1 cellular context compared by ENCODE assay signal in the genomic region with DNA sequence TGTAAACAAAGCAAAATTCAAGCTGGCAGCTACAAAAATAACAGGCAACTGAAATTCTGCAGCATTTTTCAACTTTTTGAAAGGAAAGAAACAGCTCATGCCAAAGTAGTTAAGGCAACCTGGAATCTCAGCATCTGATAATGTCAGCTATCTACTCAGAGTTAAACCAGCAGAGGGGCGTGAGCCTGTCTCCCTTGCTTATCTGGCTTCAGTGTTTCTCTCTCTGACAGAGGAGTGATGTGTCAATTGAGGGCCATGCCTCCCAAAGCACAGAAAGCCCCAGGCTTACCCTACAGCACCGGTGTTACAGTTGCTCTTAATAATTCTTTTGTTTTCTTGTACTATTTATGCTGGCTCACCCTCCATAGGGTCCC.
TF ChIP-seq lines count a peak whose summit lies in the region.

No MANE protein-coding gene starts in this region.

TF ChIP-seq in GM23338, 12 proteins besides CTCF, POLR2A, EP300 and RAD21 (continued from another document):
- TF ChIP-seq, protein P1, sequence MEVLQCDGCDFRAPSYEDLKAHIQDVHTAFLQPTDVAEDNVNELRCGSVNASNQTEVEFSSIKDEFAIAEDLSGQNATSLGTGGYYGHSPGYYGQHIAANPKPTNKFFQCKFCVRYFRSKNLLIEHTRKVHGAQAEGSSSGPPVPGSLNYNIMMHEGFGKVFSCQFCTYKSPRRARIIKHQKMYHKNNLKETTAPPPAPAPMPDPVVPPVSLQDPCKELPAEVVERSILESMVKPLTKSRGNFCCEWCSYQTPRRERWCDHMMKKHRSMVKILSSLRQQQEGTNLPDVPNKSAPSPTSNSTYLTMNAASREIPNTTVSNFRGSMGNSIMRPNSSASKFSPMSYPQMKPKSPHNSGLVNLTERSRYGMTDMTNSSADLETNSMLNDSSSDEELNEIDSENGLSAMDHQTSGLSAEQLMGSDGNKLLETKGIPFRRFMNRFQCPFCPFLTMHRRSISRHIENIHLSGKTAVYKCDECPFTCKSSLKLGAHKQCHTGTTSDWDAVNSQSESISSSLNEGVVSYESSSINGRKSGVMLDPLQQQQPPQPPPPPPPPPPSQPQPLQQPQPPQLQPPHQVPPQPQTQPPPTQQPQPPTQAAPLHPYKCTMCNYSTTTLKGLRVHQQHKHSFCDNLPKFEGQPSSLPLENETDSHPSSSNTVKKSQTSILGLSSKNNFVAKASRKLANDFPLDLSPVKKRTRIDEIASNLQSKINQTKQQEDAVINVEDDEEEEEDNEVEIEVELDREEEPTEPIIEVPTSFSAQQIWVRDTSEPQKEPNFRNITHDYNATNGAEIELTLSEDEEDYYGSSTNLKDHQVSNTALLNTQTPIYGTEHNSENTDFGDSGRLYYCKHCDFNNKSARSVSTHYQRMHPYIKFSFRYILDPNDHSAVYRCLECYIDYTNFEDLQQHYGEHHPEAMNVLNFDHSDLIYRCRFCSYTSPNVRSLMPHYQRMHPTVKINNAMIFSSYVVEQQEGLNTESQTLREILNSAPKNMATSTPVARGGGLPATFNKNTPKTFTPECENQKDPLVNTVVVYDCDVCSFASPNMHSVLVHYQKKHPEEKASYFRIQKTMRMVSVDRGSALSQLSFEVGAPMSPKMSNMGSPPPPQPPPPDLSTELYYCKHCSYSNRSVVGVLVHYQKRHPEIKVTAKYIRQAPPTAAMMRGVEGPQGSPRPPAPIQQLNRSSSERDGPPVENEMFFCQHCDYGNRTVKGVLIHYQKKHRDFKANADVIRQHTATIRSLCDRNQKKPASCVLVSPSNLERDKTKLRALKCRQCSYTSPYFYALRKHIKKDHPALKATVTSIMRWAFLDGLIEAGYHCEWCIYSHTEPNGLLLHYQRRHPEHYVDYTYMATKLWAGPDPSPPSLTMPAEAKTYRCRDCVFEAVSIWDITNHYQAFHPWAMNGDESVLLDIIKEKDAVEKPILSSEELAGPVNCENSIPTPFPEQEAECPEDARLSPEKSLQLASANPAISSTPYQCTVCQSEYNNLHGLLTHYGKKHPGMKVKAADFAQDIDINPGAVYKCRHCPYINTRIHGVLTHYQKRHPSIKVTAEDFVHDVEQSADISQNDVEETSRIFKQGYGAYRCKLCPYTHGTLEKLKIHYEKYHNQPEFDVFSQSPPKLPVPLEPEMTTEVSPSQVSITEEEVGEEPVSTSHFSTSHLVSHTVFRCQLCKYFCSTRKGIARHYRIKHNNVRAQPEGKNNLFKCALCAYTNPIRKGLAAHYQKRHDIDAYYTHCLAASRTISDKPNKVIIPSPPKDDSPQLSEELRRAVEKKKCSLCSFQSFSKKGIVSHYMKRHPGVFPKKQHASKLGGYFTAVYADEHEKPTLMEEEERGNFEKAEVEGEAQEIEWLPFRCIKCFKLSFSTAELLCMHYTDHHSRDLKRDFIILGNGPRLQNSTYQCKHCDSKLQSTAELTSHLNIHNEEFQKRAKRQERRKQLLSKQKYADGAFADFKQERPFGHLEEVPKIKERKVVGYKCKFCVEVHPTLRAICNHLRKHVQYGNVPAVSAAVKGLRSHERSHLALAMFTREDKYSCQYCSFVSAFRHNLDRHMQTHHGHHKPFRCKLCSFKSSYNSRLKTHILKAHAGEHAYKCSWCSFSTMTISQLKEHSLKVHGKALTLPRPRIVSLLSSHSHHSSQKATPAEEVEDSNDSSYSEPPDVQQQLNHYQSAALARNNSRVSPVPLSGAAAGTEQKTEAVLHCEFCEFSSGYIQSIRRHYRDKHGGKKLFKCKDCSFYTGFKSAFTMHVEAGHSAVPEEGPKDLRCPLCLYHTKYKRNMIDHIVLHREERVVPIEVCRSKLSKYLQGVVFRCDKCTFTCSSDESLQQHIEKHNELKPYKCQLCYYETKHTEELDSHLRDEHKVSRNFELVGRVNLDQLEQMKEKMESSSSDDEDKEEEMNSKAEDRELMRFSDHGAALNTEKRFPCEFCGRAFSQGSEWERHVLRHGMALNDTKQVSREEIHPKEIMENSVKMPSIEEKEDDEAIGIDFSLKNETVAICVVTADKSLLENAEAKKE (CRISPR knock-in tag; IDR thresholded peaks at IDR 0.05): no peak
- TF ChIP-seq ZNF114 (CRISPR knock-in tag; IDR thresholded peaks at IDR 0.05) (no peak), STAT1 (IDR thresholded peaks at IDR 0.05; ENCODE audit: unreplicated experiment) (no peak), ZNF331 (CRISPR knock-in tag; IDR thresholded peaks at IDR 0.05; ENCODE audit: low read depth) (no peak), EZH2 (IDR thresholded peaks at IDR 0.05; ENCODE audit: low read depth, unreplicated experiment) (no peak), EZH2phosphoT487 (IDR thresholded peaks at IDR 0.05; ENCODE audit: unreplicated experiment) (no peak)
